In the genomic region with DNA sequence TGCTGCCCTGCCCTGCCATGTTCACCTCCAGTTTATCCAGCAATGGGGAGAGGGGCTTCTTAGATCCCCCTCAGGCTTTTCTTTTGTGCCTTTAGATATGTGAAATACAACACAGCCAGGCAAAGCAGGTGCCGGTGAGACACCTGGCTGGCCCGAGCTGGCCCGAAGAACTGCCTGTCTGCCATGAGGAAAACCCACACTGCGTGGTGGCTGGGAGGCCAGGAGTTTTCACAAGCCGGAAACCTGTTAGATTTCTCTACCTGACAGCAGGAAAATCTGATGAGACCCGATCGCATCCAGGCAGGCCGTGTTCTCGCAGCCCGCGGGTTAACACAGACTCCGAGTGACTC, we compare ENCODE assay signal across 1 cellular context.
TF ChIP-seq lines count a peak whose summit lies in the region.

No MANE protein-coding gene starts in this region.

TF ChIP-seq in liver, 16 proteins besides CTCF, POLR2A, EP300 and RAD21 (continued from another document):
- TF ChIP-seq GABPA (IDR thresholded peaks at IDR 0.05 in 1 of 2, conservative IDR thresholded peaks at IDR 0.05 in 1 of 2): no peak
- TF ChIP-seq, protein P1, sequence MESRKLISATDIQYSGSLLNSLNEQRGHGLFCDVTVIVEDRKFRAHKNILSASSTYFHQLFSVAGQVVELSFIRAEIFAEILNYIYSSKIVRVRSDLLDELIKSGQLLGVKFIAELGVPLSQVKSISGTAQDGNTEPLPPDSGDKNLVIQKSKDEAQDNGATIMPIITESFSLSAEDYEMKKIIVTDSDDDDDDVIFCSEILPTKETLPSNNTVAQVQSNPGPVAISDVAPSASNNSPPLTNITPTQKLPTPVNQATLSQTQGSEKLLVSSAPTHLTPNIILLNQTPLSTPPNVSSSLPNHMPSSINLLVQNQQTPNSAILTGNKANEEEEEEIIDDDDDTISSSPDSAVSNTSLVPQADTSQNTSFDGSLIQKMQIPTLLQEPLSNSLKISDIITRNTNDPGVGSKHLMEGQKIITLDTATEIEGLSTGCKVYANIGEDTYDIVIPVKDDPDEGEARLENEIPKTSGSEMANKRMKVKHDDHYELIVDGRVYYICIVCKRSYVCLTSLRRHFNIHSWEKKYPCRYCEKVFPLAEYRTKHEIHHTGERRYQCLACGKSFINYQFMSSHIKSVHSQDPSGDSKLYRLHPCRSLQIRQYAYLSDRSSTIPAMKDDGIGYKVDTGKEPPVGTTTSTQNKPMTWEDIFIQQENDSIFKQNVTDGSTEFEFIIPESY (IDR thresholded peaks at IDR 0.05): no peak
